8 cellular contexts compared by ENCODE assay signal in the genomic region with DNA sequence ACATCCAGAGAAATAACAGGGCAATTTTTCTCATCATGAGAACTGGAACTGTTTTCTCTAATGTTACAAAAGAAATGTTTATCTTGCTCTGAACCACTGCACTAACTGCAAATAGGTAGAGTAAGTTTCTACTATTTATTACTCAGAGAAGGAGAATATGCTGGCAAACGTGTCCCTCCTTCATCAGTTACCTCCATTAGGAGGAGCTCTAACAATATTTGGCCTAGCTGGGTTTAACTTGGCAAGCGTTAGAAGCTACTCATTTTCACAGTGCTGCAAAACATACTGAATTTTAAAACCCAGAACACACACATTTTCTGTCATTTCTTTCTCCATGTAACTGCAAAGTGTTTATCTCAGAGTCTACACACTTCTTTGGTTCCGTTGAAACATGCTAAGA.
DNase-seq lines count a peak whose midpoint lies in the region; ATAC-seq and TF ChIP-seq lines count a peak whose summit lies in the region.
"Had no signal": no experiment of that assay in that cellular context is flagged by ENCODE, and none has a peak within 500 bp of the region (broad histone marks: within the 10 kb centered on the region; RNA-seq: fewer than 3 reads in every experiment).

No MANE protein-coding gene starts in this region.

- H3K4me1 ChIP-seq in parathyroid adenoma = no peaks in the 10 kb centered on the region

- ATAC-seq in HG02588 (IDR thresholded peaks at IDR 0.05; ENCODE audit: unreplicated experiment) (no peak), HG03439 (IDR thresholded peaks at IDR 0.05; ENCODE audit: unreplicated experiment) (no peak)

- in situ Hi-C loops in T47D (cut with HindIII; ENCODE audit: low pct_unique_long_range_greater_than_20kb, low sequenced_read_pairs) = no loop called here

- H2AFZ ChIP-seq in parathyroid adenoma = peak overlapping the region; percentile 47

- no peak overlapping the region for H3K9ac ChIP-seq in parathyroid adenoma

- DNase-seq in GM20000 (ENCODE audit: low spot score) (no peak), NCI-H1694 treated with DMSO at 0.1 percent for 48 hours (lab: John Stamatoyannopoulos, UW) (peak; percentile 34), T47D (ENCODE audit: low read depth in 1 of 2, low spot score in 1 of 2) (peak; percentile 42 to 74), NCI-H226 (no peak)
- DNase-seq: mesenchymal stem cell had no signal

- H3K27me3 ChIP-seq in parathyroid adenoma (ENCODE audit: control insufficient read depth, insufficient read depth, low read length) = no peaks in the 10 kb centered on the region

- no peak overlapping the region for H3K4me3 ChIP-seq in parathyroid adenoma (ENCODE audit: low read depth, low read length)

- peak; percentile 21 for TF ChIP-seq CTCF in GM20000 (IDR thresholded peaks at IDR 0.05; ENCODE audit: extremely low read depth, missing control alignments)
- TF ChIP-seq CTCF in parathyroid adenoma (IDR thresholded peaks at IDR 0.05) = no peak

- H3K36me3 ChIP-seq in parathyroid adenoma (ENCODE audit: control insufficient read depth, insufficient read depth, low read length) = no peaks in the 10 kb centered on the region

- H3K79me2 ChIP-seq in parathyroid adenoma = no peaks in the 10 kb centered on the region

- H3K9me3 ChIP-seq in parathyroid adenoma (ENCODE audit: control insufficient read depth, low read length) = no peaks in the 10 kb centered on the region

- no peak overlapping the region for H3K27ac ChIP-seq in parathyroid adenoma

- H3K4me2 ChIP-seq in parathyroid adenoma (ENCODE audit: low read length) = no peak overlapping the region

Comparison
In these comparisons a context has a peak if more than half of its experiments do, and no peak if none do; other contexts are left out.
1. DNase-seq: peak in NCI-H1694 treated with DMSO at 0.1 percent for 48 hours (single experiment) and T47D (2 of 2); none in GM20000 (single experiment) and NCI-H226 (single experiment).